Comparison of ENCODE assay signal across 16 cellular contexts in genomic region chr11:19987243-19987870, GRCh38.
DNase-seq lines count a peak whose midpoint lies in the region; ATAC-seq, FAIRE-seq and TF ChIP-seq lines count a peak whose summit lies in the region.
"Had no signal": no experiment of that assay in that cellular context is flagged by ENCODE, and none has a peak within 500 bp of the region (broad histone marks: within the 10 kb centered on the region; RNA-seq: fewer than 3 reads in every experiment).

No MANE protein-coding gene starts in this region.

- peaks cover 0 to 7% (median under 1%) of the 10 kb centered on the region in 4 donors for H3K4me1 ChIP-seq in upper lobe of left lung
- no peaks in the 10 kb centered on the region for H3K4me1 ChIP-seq in colonic mucosa
- H3K4me1 ChIP-seq: parathyroid adenoma had no signal

- H3K27me3 ChIP-seq in upper lobe of left lung (no peaks in the 10 kb centered on the region), colonic mucosa (no peaks in the 10 kb centered on the region)

- H3K27me3 Mint-ChIP-seq in mesothelial cell of epicardium (ENCODE audit: low read depth), result no peaks in the 10 kb centered on the region
- H3K27me3 Mint-ChIP-seq: activated naive CD8-positive, alpha-beta T cell; dendritic cell treated with granulocyte-macrophage colony-stimulating factor and Interleukin-4, amounts not matched to agents 40 ng/mL and 50 ng/mL, for 4 days; T-cell had no signal

- H3K27ac ChIP-seq in upper lobe of left lung, result peak overlapping the region in 3 of 4 donors; percentile 13 to 36 (median 23)
- H3K27ac ChIP-seq in colonic mucosa, result no peak overlapping the region
- H3K27ac ChIP-seq: parathyroid adenoma had no signal

- peak; percentile 43 for ATAC-seq in Right ventricle myocardium inferior
- no peak for ATAC-seq in upper lobe of left lung (ENCODE audit: low FRiP score in 2 of 2)
- no peak for ATAC-seq in GM21390 (IDR thresholded peaks at IDR 0.05; ENCODE audit: unreplicated experiment)
- ATAC-seq: Panc1, T-cell had no signal

- TF ChIP-seq POLR2A in upper lobe of left lung (IDR thresholded peaks at IDR 0.05), result no peak
- TF ChIP-seq POLR2A in H54 (IDR thresholded peaks at IDR 0.05; ENCODE audit: low read depth, low read length), result no peak

- DNase-seq in amniotic epithelial cell (ENCODE audit: low read depth) (peak; percentile 36), Right ventricle myocardium inferior (ENCODE audit: missing footprints) (no peak), mesothelial cell of epicardium (ENCODE audit: low spot score in 2 of 2, unreplicated experiment in 2 of 2) (no peak), upper lobe of left lung (no peak), H54 (ENCODE audit: insufficient read length, low spot score) (no peak), colonic mucosa (no peak)
- DNase-seq: NCI-H1930; NCI-H524 treated with DMSO at 0.1 percent for 48 hours; stimulated activated CD4-positive, alpha-beta T cell treated with anti-CD3 and anti-CD28 coated beads, Interleukin-15, amount 100 ng/mL, for 24 hours; T-cell had no signal

- peaks cover 0 to 6% (median 0%) of the 10 kb centered on the region in 4 donors for H3K36me3 ChIP-seq in upper lobe of left lung
- H3K36me3 ChIP-seq in colonic mucosa, result no peaks in the 10 kb centered on the region

- TF ChIP-seq EP300 in upper lobe of left lung (IDR thresholded peaks at IDR 0.05), result no peak

- no peak for FAIRE-seq in H54 (lab: Jason Lieb, UNC)
- FAIRE-seq: GM12891 had no signal

- H3K9me3 Mint-ChIP-seq in mesothelial cell of epicardium, result no peaks in the 10 kb centered on the region
- H3K9me3 Mint-ChIP-seq: dendritic cell treated with granulocyte-macrophage colony-stimulating factor and Interleukin-4, amounts not matched to agents 40 ng/mL and 50 ng/mL, for 4 days; T-cell had no signal

- TF ChIP-seq CTCF in mesothelial cell of epicardium (IDR thresholded peaks at IDR 0.05; ENCODE audit: unreplicated experiment) (no peak), upper lobe of left lung (IDR thresholded peaks at IDR 0.05) (no peak), colonic mucosa (IDR thresholded peaks at IDR 0.05) (no peak)

- peaks cover 12% of the 10 kb centered on the region for H3K36me3 Mint-ChIP-seq in mesothelial cell of epicardium
- H3K36me3 Mint-ChIP-seq: activated naive CD8-positive, alpha-beta T cell; T-cell had no signal

- H3K4me3 ChIP-seq in upper lobe of left lung (no peak overlapping the region), colonic mucosa (no peak overlapping the region)

- no peak overlapping the region for H3K9ac ChIP-seq in colonic mucosa (ENCODE audit: low read depth in 2 of 2, low read length in 2 of 2)
- H3K9ac ChIP-seq: parathyroid adenoma had no signal

- H3K27ac Mint-ChIP-seq in mesothelial cell of epicardium, result peak overlapping the region; percentile 9
- H3K27ac Mint-ChIP-seq: activated naive CD8-positive, alpha-beta T cell; dendritic cell treated with granulocyte-macrophage colony-stimulating factor and Interleukin-4, amounts not matched to agents 40 ng/mL and 50 ng/mL, for 4 days; T-cell had no signal

- WGBS in upper lobe of left lung, 2 donors, result 57 to 60% methylated on average over 4 of the region's 4 CpGs

- no peak overlapping the region for H3K4me3 Mint-ChIP-seq in mesothelial cell of epicardium
- H3K4me3 Mint-ChIP-seq: activated naive CD8-positive, alpha-beta T cell; dendritic cell treated with granulocyte-macrophage colony-stimulating factor and Interleukin-4, amounts not matched to agents 40 ng/mL and 50 ng/mL, for 4 days; T-cell had no signal

- intact Hi-C loops in Right ventricle myocardium inferior (cut with DNase I) (no loop called here), colonic mucosa (cut with DNase I) (no loop called here)

- H3K9me3 ChIP-seq in upper lobe of left lung (no peaks in the 10 kb centered on the region), colonic mucosa (no peaks in the 10 kb centered on the region)

- peaks cover 18% of the 10 kb centered on the region for H3K4me1 Mint-ChIP-seq in mesothelial cell of epicardium
- H3K4me1 Mint-ChIP-seq: T-cell had no signal
